In genomic region chr10:62085821-62086220, GRCh38 we compare ENCODE assay signal across 17 cellular contexts.
DNase-seq lines count a peak whose midpoint lies in the region; ATAC-seq lines count a peak whose summit lies in the region.
"Had no signal": no experiment of that assay in that cellular context is flagged by ENCODE, and none has a peak within 500 bp of the region (broad histone marks: within the 10 kb centered on the region; RNA-seq: fewer than 3 reads in every experiment).

No MANE protein-coding gene starts in this region.

- ATAC-seq in activated T-cell treated with anti-CD3 and anti-CD28 coated beads, Interleukin-2, amount 50 U/mL, for 72 hours (replicated peaks in 1 of 2) = no peak
- ATAC-seq in activated T-cell treated with anti-CD3 and anti-CD28 coated beads, Interleukin-2, amount 50 U/mL, for 4 hours = no peak
- ATAC-seq in aorta (ENCODE audit: low FRiP score) (no peak), T-helper 17 cell (no peak), GM19023 (IDR thresholded peaks at IDR 0.05; ENCODE audit: unreplicated experiment) (no peak)

- H3K27ac Mint-ChIP-seq in activated T-cell treated with anti-CD3 and anti-CD28 coated beads, Interleukin-2, amount 50 U/mL, for 72 hours = peak overlapping the region; percentile 31
- peak overlapping the region; percentile 88 for H3K27ac Mint-ChIP-seq in activated CD4-positive, alpha-beta memory T cell treated with anti-CD3 and anti-CD28 coated beads for 36 hours
- H3K27ac Mint-ChIP-seq in T-helper 17 cell = no peak overlapping the region

- no peaks in the 10 kb centered on the region for H3K27me3 Mint-ChIP-seq in activated T-cell treated with anti-CD3 and anti-CD28 coated beads, Interleukin-2, amount 50 U/mL, for 72 hours (ENCODE audit: low read depth)
- H3K27me3 Mint-ChIP-seq in activated T-cell treated with anti-CD3 and anti-CD28 coated beads, Interleukin-2, amount 50 U/mL, for 4 hours (ENCODE audit: low read depth) = no peaks in the 10 kb centered on the region
- H3K27me3 Mint-ChIP-seq in activated CD4-positive, alpha-beta memory T cell treated with anti-CD3 and anti-CD28 coated beads for 36 hours = no peaks in the 10 kb centered on the region
- no peaks in the 10 kb centered on the region for H3K27me3 Mint-ChIP-seq in T-helper 17 cell

- H3K36me3 Mint-ChIP-seq in activated T-cell treated with anti-CD3 and anti-CD28 coated beads, Interleukin-2, amount 50 U/mL, for 72 hours (ENCODE audit: insufficient read depth in 2 of 2) = peaks cover 30 to 71% of the 10 kb centered on the region in 2 donors
- peaks cover 65% of the 10 kb centered on the region for H3K36me3 Mint-ChIP-seq in activated T-cell treated with anti-CD3 and anti-CD28 coated beads, Interleukin-2, amount 50 U/mL, for 4 hours (ENCODE audit: insufficient read depth)
- peaks cover 80% of the 10 kb centered on the region for H3K36me3 Mint-ChIP-seq in activated CD4-positive, alpha-beta memory T cell treated with anti-CD3 and anti-CD28 coated beads for 36 hours
- peaks cover 6% of the 10 kb centered on the region for H3K36me3 Mint-ChIP-seq in T-helper 17 cell (ENCODE audit: low read depth)

- H3K27ac ChIP-seq in muscle layer of duodenum (ENCODE audit: low read length) (peak overlapping the region; percentile 12), subcutaneous abdominal adipose tissue (ENCODE audit: low read depth, low read length) (peak overlapping the region; percentile 92), aorta (ENCODE audit: low read depth in 1 of 2, low read length in 2 of 2) (no peak overlapping the region)

- H3K4me1 ChIP-seq in muscle layer of duodenum (ENCODE audit: control insufficient read depth in 1 of 2, insufficient read depth in 2 of 2, low read length in 2 of 2) = peaks cover 32 to 40% of the 10 kb centered on the region in 2 donors
- peaks cover 4 to 59% (median 45%) of the 10 kb centered on the region in 5 donors for H3K4me1 ChIP-seq in subcutaneous abdominal adipose tissue (ENCODE audit: control insufficient read depth in 5 of 5, insufficient read depth in 5 of 5, low read length in 5 of 5)
- peaks cover 3 to 5% of the 10 kb centered on the region in 2 donors for H3K4me1 ChIP-seq in aorta (ENCODE audit: control insufficient read depth in 1 of 2, insufficient read depth in 2 of 2, low read length in 2 of 2)

- intact Hi-C loops in activated CD4-positive, alpha-beta memory T cell treated with anti-CD3 and anti-CD28 coated beads for 36 hours (cut with micrococcal nuclease) = no loop called here
- intact Hi-C loops in aorta (cut with DNase I) = no loop called here

- H3K4me3 ChIP-seq in muscle layer of duodenum (ENCODE audit: low read depth in 1 of 2, low read length in 2 of 2) (no peak overlapping the region), subcutaneous abdominal adipose tissue (ENCODE audit: low read depth in 1 of 5, low read length in 5 of 5) (no peak overlapping the region), aorta (ENCODE audit: low read length in 2 of 2) (no peak overlapping the region)
- H3K4me3 ChIP-seq: skin epidermis had no signal

- no peaks in the 10 kb centered on the region for H3K9me3 Mint-ChIP-seq in activated T-cell treated with anti-CD3 and anti-CD28 coated beads, Interleukin-2, amount 50 U/mL, for 72 hours
- no peaks in the 10 kb centered on the region for H3K9me3 Mint-ChIP-seq in activated T-cell treated with anti-CD3 and anti-CD28 coated beads, Interleukin-2, amount 50 U/mL, for 4 hours
- no peaks in the 10 kb centered on the region for H3K9me3 Mint-ChIP-seq in activated CD4-positive, alpha-beta memory T cell treated with anti-CD3 and anti-CD28 coated beads for 36 hours

- no peak overlapping the region for H3K9ac ChIP-seq in subcutaneous abdominal adipose tissue (ENCODE audit: low read length in 5 of 5)
- H3K9ac ChIP-seq: SK-N-SH had no signal

- WGBS in aorta, 2 donors = 89 to 92% methylated on average over 2 of the region's 2 CpGs

- POLR2A ChIA-PET in activated CD4-positive, alpha-beta memory T cell treated with anti-CD3 and anti-CD28 coated beads for 36 hours (lab: Charles Lee) = no interaction called here

- H3K9me3 ChIP-seq in muscle layer of duodenum (ENCODE audit: control insufficient read depth in 1 of 2, low read length in 2 of 2) = no peaks in the 10 kb centered on the region
- H3K9me3 ChIP-seq in subcutaneous abdominal adipose tissue (ENCODE audit: control insufficient read depth in 5 of 5, low read length in 5 of 5) = no peaks in the 10 kb centered on the region
- H3K9me3 ChIP-seq in aorta (ENCODE audit: control insufficient read depth, low read length) = no peaks in the 10 kb centered on the region
- H3K9me3 ChIP-seq in T-helper 17 cell (ENCODE audit: control insufficient read depth, low read length, poor library complexity, severe bottlenecking) = no peaks in the 10 kb centered on the region
- H3K9me3 ChIP-seq: SK-N-SH had no signal

- H3K27me3 ChIP-seq in muscle layer of duodenum (ENCODE audit: low read depth, low read length) = no peaks in the 10 kb centered on the region
- no peaks in the 10 kb centered on the region for H3K27me3 ChIP-seq in subcutaneous abdominal adipose tissue (ENCODE audit: control insufficient read depth in 5 of 5, insufficient read depth in 4 of 5, low read length in 5 of 5)
- no peaks in the 10 kb centered on the region for H3K27me3 ChIP-seq in aorta (ENCODE audit: control insufficient read depth in 1 of 2, insufficient read depth in 2 of 2, low read length in 1 of 2)

- CTCF ChIA-PET in activated CD4-positive, alpha-beta memory T cell treated with anti-CD3 and anti-CD28 coated beads for 36 hours (lab: Charles Lee) = no interaction called here

- peak overlapping the region in 1 of 2 donors; percentile 60 for H3K4me3 Mint-ChIP-seq in activated T-cell treated with anti-CD3 and anti-CD28 coated beads, Interleukin-2, amount 50 U/mL, for 72 hours
- no peak overlapping the region for H3K4me3 Mint-ChIP-seq in activated T-cell treated with anti-CD3 and anti-CD28 coated beads, Interleukin-2, amount 50 U/mL, for 4 hours
- peak overlapping the region; percentile 12 for H3K4me3 Mint-ChIP-seq in activated CD4-positive, alpha-beta memory T cell treated with anti-CD3 and anti-CD28 coated beads for 36 hours
- no peak overlapping the region for H3K4me3 Mint-ChIP-seq in T-helper 17 cell

- no peak for DNase-seq in activated T-cell treated with anti-CD3 and anti-CD28 coated beads, Interleukin-2, amount 50 U/mL, for 72 hours
- no peak for DNase-seq in activated T-cell treated with anti-CD3 and anti-CD28 coated beads, Interleukin-2, amount 50 U/mL, for 4 hours
- no peak for DNase-seq in activated CD4-positive, alpha-beta memory T cell treated with anti-CD3 and anti-CD28 coated beads for 36 hours
- DNase-seq in aorta = no peak
- no peak for DNase-seq in T-helper 17 cell
- DNase-seq: central memory CD4-positive, alpha-beta T cell; COR-L47; GOT3; hypothalamus; KBM-7; midbrain; NCI-H69; SK-N-SH had no signal

- H3K4me1 Mint-ChIP-seq in activated T-cell treated with anti-CD3 and anti-CD28 coated beads, Interleukin-2, amount 50 U/mL, for 72 hours (ENCODE audit: low read depth) = peaks cover 62% of the 10 kb centered on the region
- H3K4me1 Mint-ChIP-seq in activated T-cell treated with anti-CD3 and anti-CD28 coated beads, Interleukin-2, amount 50 U/mL, for 4 hours (ENCODE audit: low read depth) = peaks cover 67% of the 10 kb centered on the region
- H3K4me1 Mint-ChIP-seq in activated CD4-positive, alpha-beta memory T cell treated with anti-CD3 and anti-CD28 coated beads for 36 hours (ENCODE audit: low read depth) = peaks cover 71% of the 10 kb centered on the region
- peaks cover 32% of the 10 kb centered on the region for H3K4me1 Mint-ChIP-seq in T-helper 17 cell

- H3K36me3 ChIP-seq in muscle layer of duodenum (ENCODE audit: control insufficient read depth in 1 of 2, insufficient read depth in 2 of 2, low read length in 2 of 2) (peaks cover 31 to 39% of the 10 kb centered on the region in 2 donors), subcutaneous abdominal adipose tissue (ENCODE audit: control insufficient read depth in 5 of 5, insufficient read depth in 5 of 5, low read length in 5 of 5) (peaks cover 21 to 44% (median 34%) of the 10 kb centered on the region in 5 donors), aorta (ENCODE audit: control insufficient read depth in 1 of 2, insufficient read depth in 2 of 2, low read length in 1 of 2) (peaks cover 5 to 9% of the 10 kb centered on the region in 2 donors)

Comparison
In these comparisons a context has a peak if more than half of its experiments do, and no peak if none do; other contexts are left out.
1. H3K27ac ChIP-seq: peak in muscle layer of duodenum (single experiment) and subcutaneous abdominal adipose tissue (single experiment); none in aorta (0 of 2).